1 cellular context compared by ENCODE assay signal in the genomic region with DNA sequence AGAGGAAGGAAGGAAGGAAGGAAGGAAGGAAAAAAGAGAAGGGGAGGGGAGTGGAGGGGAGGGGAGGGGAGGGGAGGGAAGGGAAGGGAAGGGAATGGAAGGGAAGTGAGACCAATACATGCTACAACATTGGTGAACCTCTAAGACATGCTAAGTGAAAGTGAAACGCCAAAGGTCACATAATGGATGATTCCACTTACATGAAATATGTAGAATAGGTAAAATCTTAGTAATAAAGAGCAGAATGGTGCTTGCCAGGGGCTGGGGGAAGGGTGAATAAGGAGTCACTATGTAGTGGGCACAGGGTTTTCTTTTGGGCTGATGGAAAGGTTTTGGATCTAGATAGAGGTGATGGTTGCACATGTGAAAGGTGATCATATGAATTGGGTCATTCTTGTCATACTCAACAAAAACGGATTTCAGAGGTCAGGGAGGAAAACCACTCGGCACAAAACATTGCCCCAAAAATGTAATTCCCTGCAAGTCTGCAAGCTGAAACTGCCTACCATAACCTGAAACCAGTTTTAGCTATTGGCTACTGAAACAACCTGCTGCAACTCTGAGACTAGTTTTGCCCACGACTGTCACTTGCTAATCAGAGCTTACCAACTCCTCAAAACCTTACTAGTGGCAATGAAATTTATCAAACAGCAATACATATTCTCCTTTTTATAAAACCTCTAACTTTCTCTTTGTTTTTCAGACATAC.
TF ChIP-seq lines count a peak whose summit lies in the region.

No MANE protein-coding gene starts in this region.

TF ChIP-seq in H1, 55 proteins besides CTCF, POLR2A, EP300 and RAD21 (continued from another document):
- TF ChIP-seq, protein P1, sequence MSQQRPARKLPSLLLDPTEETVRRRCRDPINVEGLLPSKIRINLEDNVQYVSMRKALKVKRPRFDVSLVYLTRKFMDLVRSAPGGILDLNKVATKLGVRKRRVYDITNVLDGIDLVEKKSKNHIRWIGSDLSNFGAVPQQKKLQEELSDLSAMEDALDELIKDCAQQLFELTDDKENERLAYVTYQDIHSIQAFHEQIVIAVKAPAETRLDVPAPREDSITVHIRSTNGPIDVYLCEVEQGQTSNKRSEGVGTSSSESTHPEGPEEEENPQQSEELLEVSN (IDR thresholded peaks at IDR 0.05), result no peak
- TF ChIP-seq TBP (IDR thresholded peaks at IDR 0.05; ENCODE audit: low read depth, low read length), result no peak
- no peak for TF ChIP-seq KDM5A (IDR thresholded peaks at IDR 0.05; ENCODE audit: low read length)
- TF ChIP-seq NANOG (IDR thresholded peaks at IDR 0.05; ENCODE audit: insufficient read depth, low read depth, low read length, poor library complexity, severe bottlenecking), result no peak
- TF ChIP-seq SAP30 (IDR thresholded peaks at IDR 0.05; ENCODE audit: insufficient read depth, insufficient replicate concordance, low read length), result no peak
